ENCODE assay signal across 9 cellular contexts in genomic region chr15:92079047-92079446, GRCh38.
A peak's percentile ranks its signal among the peaks of the same experiment; 100 is the strongest.
DNase-seq lines count a peak whose midpoint lies in the region; ATAC-seq, FAIRE-seq and TF ChIP-seq lines count a peak whose summit lies in the region.
"Had no signal": no experiment of that assay in that cellular context is flagged by ENCODE, and none has a peak within 500 bp of the region (broad histone marks: within the 10 kb centered on the region; RNA-seq: fewer than 3 reads in every experiment).

No MANE protein-coding gene starts in this region.

- CTCF ChIA-PET in CD8-positive, alpha-beta T cell (lab: Charles Lee) = interaction anchor here (0.8 to 3.9 kb wide), 7 partner anchors 16 to 777 kb away, joined by 3 to 34 read pairs (median 4); no protein-coding TSS in a partner anchor

- H3K4me3 Mint-ChIP-seq in CD8-positive, alpha-beta T cell = no peak overlapping the region
- H3K4me3 Mint-ChIP-seq: activated B cell treated with CpG ODN at 0.5 μM for 24 hours had no signal

- ATAC-seq in HG03565 (IDR thresholded peaks at IDR 0.05; ENCODE audit: unreplicated experiment) = no peak
- no peak for ATAC-seq in CD8-positive, alpha-beta T cell

- DNase-seq in activated CD4-positive, alpha-beta T cell treated with anti-CD3 and anti-CD28 coated beads for 48 hours = peak; percentile 61
- no peak for DNase-seq in activated CD4-positive, alpha-beta T cell treated with anti-CD3 and anti-CD28 coated beads, Interleukin-2, amount 50 U/mL, for 4 hours
- DNase-seq in NCI-H2171 treated with DMSO at 0.1 percent for 48 hours (lab: John Stamatoyannopoulos, UW) = peak; percentile 29
- DNase-seq in bronchial epithelial cell (ENCODE audit: low read depth) = no peak
- peak; percentile 21 for DNase-seq in stimulated activated CD4-positive, alpha-beta T cell treated with anti-CD3 and anti-CD28 coated beads, Interleukin-4, amount 100 ng/mL, for 1 hour
- DNase-seq in CD8-positive, alpha-beta T cell = no peak
- DNase-seq in UCSD-AML1 (lab: John Stamatoyannopoulos, UW; ENCODE audit: unreplicated experiment) = no peak
- DNase-seq: activated B cell treated with CpG ODN at 0.5 μM for 24 hours had no signal

- H3K4me1 ChIP-seq in CD8-positive, alpha-beta T cell (ENCODE audit: insufficient read depth, low read length) = peaks cover 7% of the 10 kb centered on the region

- no peak overlapping the region for H3K27ac ChIP-seq in CD8-positive, alpha-beta T cell (ENCODE audit: low read depth, low read length)

- H3K4me1 Mint-ChIP-seq in CD8-positive, alpha-beta T cell (ENCODE audit: low read depth) = peaks cover 16% of the 10 kb centered on the region
- H3K4me1 Mint-ChIP-seq: activated B cell treated with CpG ODN at 0.5 μM for 24 hours had no signal

- no peaks in the 10 kb centered on the region for H3K9me3 Mint-ChIP-seq in CD8-positive, alpha-beta T cell
- H3K9me3 Mint-ChIP-seq: activated B cell treated with CpG ODN at 0.5 μM for 24 hours had no signal

- H3K27me3 ChIP-seq in bronchial epithelial cell (ENCODE audit: control insufficient read depth, insufficient read depth, low read length) = no peaks in the 10 kb centered on the region
- H3K27me3 ChIP-seq in CD8-positive, alpha-beta T cell (ENCODE audit: insufficient read depth, low read length) = no peaks in the 10 kb centered on the region

- POLR2A ChIA-PET in CD8-positive, alpha-beta T cell (lab: Charles Lee) = interaction anchor here (0.8 kb wide), 1 partner anchor 10 kb away, joined by 4 read pairs; no protein-coding TSS in a partner anchor

- H3K27ac Mint-ChIP-seq in CD8-positive, alpha-beta T cell = no peak overlapping the region
- H3K27ac Mint-ChIP-seq: activated B cell treated with CpG ODN at 0.5 μM for 24 hours had no signal

- no peaks in the 10 kb centered on the region for H3K36me3 ChIP-seq in bronchial epithelial cell (ENCODE audit: control insufficient read depth, insufficient read depth, low read length)
- no peaks in the 10 kb centered on the region for H3K36me3 ChIP-seq in CD8-positive, alpha-beta T cell (ENCODE audit: insufficient read depth, low read length)

- no peaks in the 10 kb centered on the region for H3K27me3 Mint-ChIP-seq in CD8-positive, alpha-beta T cell (ENCODE audit: low read depth)
- H3K27me3 Mint-ChIP-seq: activated B cell treated with CpG ODN at 0.5 μM for 24 hours had no signal

- H3K9me3 ChIP-seq in CD8-positive, alpha-beta T cell (ENCODE audit: low read length) = no peaks in the 10 kb centered on the region

- H3K4me3 ChIP-seq in bronchial epithelial cell (ENCODE audit: low read depth, low read length) = no peak overlapping the region
- H3K4me3 ChIP-seq in CD8-positive, alpha-beta T cell (ENCODE audit: low read depth, low read length) = no peak overlapping the region

- no peak for FAIRE-seq in bronchial epithelial cell (lab: Jason Lieb, UNC)

- H3K36me3 Mint-ChIP-seq in CD8-positive, alpha-beta T cell = no peaks in the 10 kb centered on the region

- peak; percentile 27 for TF ChIP-seq CTCF in bronchial epithelial cell (IDR thresholded peaks at IDR 0.05; ENCODE audit: insufficient read depth, low read length, severe bottlenecking)
- TF ChIP-seq CTCF in CD8-positive, alpha-beta T cell (IDR thresholded peaks at IDR 0.05) = no peak

- intact Hi-C loops in CD8-positive, alpha-beta T cell (cut with DNase I, micrococcal nuclease) = no loop called here

Comparison
In these comparisons a context has a peak if more than half of its experiments do, and no peak if none do; other contexts are left out.
1. DNase-seq: peak in activated CD4-positive, alpha-beta T cell treated with anti-CD3 and anti-CD28 coated beads for 48 hours (single experiment), NCI-H2171 treated with DMSO at 0.1 percent for 48 hours (single experiment) and stimulated activated CD4-positive, alpha-beta T cell treated with anti-CD3 and anti-CD28 coated beads, Interleukin-4, amount 100 ng/mL, for 1 hour (single experiment); none in activated CD4-positive, alpha-beta T cell treated with anti-CD3 and anti-CD28 coated beads, Interleukin-2, amount 50 U/mL, for 4 hours (0 of 2), bronchial epithelial cell (single experiment), CD8-positive, alpha-beta T cell (0 of 7) and UCSD-AML1 (single experiment).